Comparison of ENCODE assay signal across 34 cellular contexts in the genomic region with DNA sequence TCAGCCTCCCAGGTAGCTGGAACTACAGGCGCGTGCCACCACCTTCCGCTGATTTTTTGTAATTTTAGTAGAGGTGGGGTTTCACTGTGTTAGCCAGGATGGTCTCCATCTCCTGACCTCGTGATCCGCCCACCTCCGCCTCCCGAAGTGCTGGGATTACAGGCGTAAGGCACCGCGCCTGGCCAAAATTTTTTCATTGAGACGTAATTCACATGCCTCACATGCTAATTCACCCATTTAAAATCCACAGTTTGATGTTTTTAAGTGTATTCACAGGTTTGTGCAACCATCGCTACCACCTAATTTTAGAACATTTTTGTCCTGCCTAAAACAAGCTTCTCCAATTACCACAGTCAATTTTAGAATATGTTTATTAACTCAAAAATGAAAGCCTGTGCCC.
"Had no signal": no experiment of that assay in that cellular context is flagged by ENCODE, and none has a peak within 500 bp of the region (broad histone marks: within the 10 kb centered on the region; RNA-seq: fewer than 3 reads in every experiment).

No MANE protein-coding gene starts in this region.

- H3K9ac ChIP-seq: KMS-11 had no signal

- H3K36me3 ChIP-seq: MG63 had no signal

- H3K4me2 ChIP-seq: KMS-11 had no signal

- H3K4me3 ChIP-seq: MG63 had no signal

- H3K27me3 ChIP-seq: MG63 had no signal

- DNase-seq: Karpas-422, Kasumi-1, MG63, MM.1S, MV-4-11, NCI-H1048, NCI-H1092, NCI-H1092 treated with DMSO at 0.1 percent for 48 hours, NCI-H1105, NCI-H1105 treated with DMSO at 0.1 percent for 48 hours, NCI-H1417, NCI-H1417 treated with DMSO at 0.1 percent for 48 hours, NCI-H1436, NCI-H1436 treated with DMSO at 0.1 percent for 48 hours, NCI-H146, NCI-H1694, NCI-H1694 treated with DMSO at 0.1 percent for 48 hours, NCI-H187, NCI-H187 treated with DMSO at 0.1 percent for 48 hours, NCI-H1930, NCI-H2029, NCI-H2029 treated with DMSO at 0.1 percent for 48 hours, NCI-H2081, NCI-H2081 treated with DMSO at 0.1 percent for 48 hours, NCI-H2107, NCI-H2171, NCI-H2171 treated with DMSO at 0.1 percent for 48 hours, NCI-H2227 treated with DMSO at 0.1 percent for 48 hours, NCI-H226, NCI-H345, NCI-H446, NCI-H446 treated with DMSO at 0.1 percent for 48 hours, NCI-H510A had no signal

- H3K27ac ChIP-seq: KMS-11 had no signal
